ENCODE assay signal across 18 cellular contexts in the genomic region with DNA sequence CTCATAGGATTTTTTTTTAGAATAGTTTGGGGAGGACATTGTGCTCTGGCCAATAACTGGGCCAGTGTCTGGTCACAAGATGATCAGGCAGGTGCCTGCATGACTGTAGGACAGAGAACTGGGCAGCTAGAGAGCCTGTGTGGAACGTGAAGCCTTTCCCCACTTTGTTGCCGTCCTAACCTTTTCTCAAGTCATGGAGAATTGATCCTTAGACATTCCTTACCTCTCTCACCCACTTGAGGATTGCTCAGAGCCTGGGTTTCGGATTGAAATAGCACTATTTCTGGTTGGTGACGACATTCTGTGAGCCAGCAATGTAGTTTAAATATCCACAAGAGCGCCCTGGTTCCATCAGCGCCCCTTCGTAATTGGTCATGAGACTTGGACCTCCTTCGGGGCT.
DNase-seq lines count a peak whose midpoint lies in the region; ATAC-seq and TF ChIP-seq lines count a peak whose summit lies in the region.
"Had no signal": no experiment of that assay in that cellular context is flagged by ENCODE, and none has a peak within 500 bp of the region (broad histone marks: within the 10 kb centered on the region; RNA-seq: fewer than 3 reads in every experiment).

No MANE protein-coding gene starts in this region.

- H3K27me3 ChIP-seq in WERI-Rb-1 (ENCODE audit: insufficient read depth, low read depth, severe bottlenecking) = no peaks in the 10 kb centered on the region
- no peaks in the 10 kb centered on the region for H3K27me3 ChIP-seq in left lung

- H3K36me3 ChIP-seq in WERI-Rb-1 (no peaks in the 10 kb centered on the region), left lung (no peaks in the 10 kb centered on the region)

- no TSS peak for BruUV-seq in Calu3 (replicated peaks; lab: Mats Ljungman, UMichigan)

- H3K27ac ChIP-seq in WERI-Rb-1 = peak overlapping the region; percentile 77
- H3K27ac ChIP-seq in left lung = no peak overlapping the region

- peak; percentile 24 for ATAC-seq in HG02610 (IDR thresholded peaks at IDR 0.05; ENCODE audit: unreplicated experiment)
- ATAC-seq in left lung = peak; percentile 55
- ATAC-seq in HG03432 (IDR thresholded peaks at IDR 0.05; ENCODE audit: unreplicated experiment) = no peak
- ATAC-seq in HG03439 (IDR thresholded peaks at IDR 0.05; ENCODE audit: unreplicated experiment) = no peak
- no peak for ATAC-seq in HG03095 (IDR thresholded peaks at IDR 0.05; ENCODE audit: unreplicated experiment)

- intact Hi-C loops in Calu3 (cut with micrococcal nuclease; ENCODE audit: unreplicated experiment) (loop anchor here (5.0 to 10.0 kb wide), 3 partner anchors 111 to 288 kb away; no protein-coding TSS in a partner anchor), left lung (cut with DNase I) (no loop called here)

- no peaks in the 10 kb centered on the region for H3K9me3 Mint-ChIP-seq in Calu3 (ENCODE audit: low read depth, unreplicated experiment)
- H3K9me3 Mint-ChIP-seq: activated T-cell treated with anti-CD3 and anti-CD28 coated beads, Interleukin-2, amount 50 U/mL, for 4 hours; CD14-positive monocyte had no signal

- peak overlapping the region; percentile 83 for H3K27ac Mint-ChIP-seq in Calu3 (ENCODE audit: unreplicated experiment)
- H3K27ac Mint-ChIP-seq: activated CD4-positive, alpha-beta T cell treated with anti-CD3 and anti-CD28 coated beads for 36 hours had no signal

- H3K36me3 Mint-ChIP-seq in Calu3 (ENCODE audit: insufficient read depth, unreplicated experiment) = no peaks in the 10 kb centered on the region
- H3K36me3 Mint-ChIP-seq: CD14-positive monocyte had no signal

- H3K4me1 Mint-ChIP-seq in Calu3 (ENCODE audit: low read depth, unreplicated experiment) = peaks cover 65% of the 10 kb centered on the region

- no peak overlapping the region for H3K4me3 ChIP-seq in WERI-Rb-1 (ENCODE audit: low read depth, low read length)
- H3K4me3 ChIP-seq in left lung = no peak overlapping the region

- H3K4me3 Mint-ChIP-seq in Calu3 (ENCODE audit: low read depth, unreplicated experiment) = peak overlapping the region; percentile 54
- H3K4me3 Mint-ChIP-seq: activated CD4-positive, alpha-beta T cell treated with anti-CD3 and anti-CD28 coated beads for 36 hours; activated T-cell treated with anti-CD3 and anti-CD28 coated beads, Interleukin-2, amount 50 U/mL, for 4 hours; CD14-positive monocyte had no signal

- TF ChIP-seq CTCF in Calu3 (IDR thresholded peaks at IDR 0.05; ENCODE audit: unreplicated experiment) = no peak
- TF ChIP-seq CTCF in WERI-Rb-1 (IDR thresholded peaks at IDR 0.05; ENCODE audit: low read depth, low read length) = no peak
- TF ChIP-seq CTCF in left lung (IDR thresholded peaks at IDR 0.05) = no peak

- no peaks in the 10 kb centered on the region for H3K27me3 Mint-ChIP-seq in Calu3 (ENCODE audit: unreplicated experiment)
- H3K27me3 Mint-ChIP-seq: activated CD4-positive, alpha-beta T cell treated with anti-CD3 and anti-CD28 coated beads for 36 hours had no signal

- H3K9me3 ChIP-seq in WERI-Rb-1 (ENCODE audit: severe bottlenecking) (no peaks in the 10 kb centered on the region), left lung (no peaks in the 10 kb centered on the region)

- CTCF ChIA-PET in Calu3 (lab: Charles Lee) = interaction anchor here (0.6 to 2.4 kb wide), 7 partner anchors 10 to 64 kb away, joined by 3 to 15 read pairs (median 4); no protein-coding TSS in a partner anchor

- DNase-seq in Calu3 (no peak), WERI-Rb-1 (no peak), left lung (no peak), NCI-H1930 (lab: John Stamatoyannopoulos, UW) (no peak)
- DNase-seq: activated T-cell treated with anti-CD3 and anti-CD28 coated beads, Interleukin-2, amount 50 U/mL, for 4 hours; effector CD4-positive, alpha-beta T cell; foreskin fibroblast; NCI-H2227 treated with DMSO at 0.1 percent for 48 hours; retina; stimulated activated CD4-positive, alpha-beta T cell treated with anti-CD3 and anti-CD28 coated beads, Interleukin-4, amount 100 ng/mL, for 24 hours; stimulated activated naive CD4-positive, alpha-beta T cell treated with Interleukin-2 at 50 U/mL for 16 hours; SW 1271 had no signal

- peaks cover 0 to 25% of the 10 kb centered on the region in 2 donors for H3K4me1 ChIP-seq in left lung

Comparison
In these comparisons a context has a peak if more than half of its experiments do, and no peak if none do; other contexts are left out.
1. ATAC-seq: peak in HG02610 (single experiment) and left lung (single experiment); none in HG03432 (single experiment), HG03439 (single experiment) and HG03095 (single experiment).